ENCODE assay signal across 21 cellular contexts in genomic region chr22:22200569-22201184, GRCh38. TPM values are rescaled to one million over a fixed set of nuclear protein-coding genes. Genes with fewer than 3 reads are reported as not detected.
DNase-seq lines count a peak whose midpoint lies in the region; ATAC-seq, FAIRE-seq and TF ChIP-seq lines count a peak whose summit lies in the region.
"Had no signal": no experiment of that assay in that cellular context is flagged by ENCODE, and none has a peak within 500 bp of the region (broad histone marks: within the 10 kb centered on the region; RNA-seq: fewer than 3 reads in every experiment).

No MANE protein-coding gene starts in this region.

- no peak overlapping the region for H3K4me2 ChIP-seq in Loucy (ENCODE audit: low read depth, low read length, poor library complexity, severe bottlenecking)
- H3K4me2 ChIP-seq in H9 (ENCODE audit: insufficient read depth, insufficient read length, low read length) = no peak overlapping the region

- DNase-seq in activated naive CD4-positive, alpha-beta T cell (lab: John Stamatoyannopoulos, UW) = no peak
- DNase-seq in memory B cell (ENCODE audit: low spot score in 2 of 2) (no peak), NCI-H2227 (lab: John Stamatoyannopoulos, UW; ENCODE audit: unreplicated experiment) (no peak), H9 (no peak), urothelium cell line (ENCODE audit: low spot score) (no peak)
- no peak for DNase-seq in activated T-cell treated with anti-CD3 and anti-CD28 coated beads, Interleukin-2, amount 50 U/mL, for 24 hours
- DNase-seq: DMS79 treated with DMSO at 0.1 percent for 48 hours; GDM1; GOT3; NCI-H1105; NCI-H187; NCI-H446 treated with DMSO at 0.1 percent for 48 hours; NK-92 treated with Interleukin-12 subunit alpha and Interleukin-12 subunit beta, amount 100 ng/mL, for 24 hours; SW 1271 had no signal

- no peak overlapping the region for H3K4me3 Mint-ChIP-seq in activated naive CD4-positive, alpha-beta T cell treated with anti-CD3 and anti-CD28 coated beads, Interleukin-2, amount 50 U/mL, for 24 hours
- H3K4me3 Mint-ChIP-seq in memory B cell (peak overlapping the region; percentile 17), H9 (no peak overlapping the region)
- H3K4me3 Mint-ChIP-seq in activated T-cell treated with anti-CD3 and anti-CD28 coated beads, Interleukin-2, amount 50 U/mL, for 24 hours = no peak overlapping the region
- H3K4me3 Mint-ChIP-seq: CD8-positive, alpha-beta memory T cell had no signal

- H3K9me3 Mint-ChIP-seq in activated naive CD4-positive, alpha-beta T cell treated with anti-CD3 and anti-CD28 coated beads, Interleukin-2, amount 50 U/mL, for 24 hours = no peaks in the 10 kb centered on the region
- H3K9me3 Mint-ChIP-seq in memory B cell = no peaks in the 10 kb centered on the region
- H3K9me3 Mint-ChIP-seq in activated T-cell treated with anti-CD3 and anti-CD28 coated beads, Interleukin-2, amount 50 U/mL, for 24 hours = no peaks in the 10 kb centered on the region
- no peaks in the 10 kb centered on the region; a peak in 1 of 5 replicates for H3K9me3 Mint-ChIP-seq in H9
- H3K9me3 Mint-ChIP-seq: CD8-positive, alpha-beta memory T cell had no signal

- H3K79me1 ChIP-seq in H9 (ENCODE audit: insufficient read depth, low read depth, low read length, poor library complexity, severe bottlenecking) = no peaks in the 10 kb centered on the region

- H3K9ac ChIP-seq in Loucy (ENCODE audit: low read depth, low read length, poor library complexity, severe bottlenecking) (peak overlapping the region; percentile 52), H9 (ENCODE audit: extremely low read depth, insufficient read length, low read length) (no peak overlapping the region)

- H2BK15ac ChIP-seq in H9 (ENCODE audit: low read depth, low read length) = no peak overlapping the region

- no peak overlapping the region for H4K8ac ChIP-seq in H9 (replicated peaks; ENCODE audit: insufficient read length, low read depth, low read length)

- no peak overlapping the region for H3K56ac ChIP-seq in H9 (ENCODE audit: insufficient read length, low read depth, low read length)

- H3K4me1 ChIP-seq in Loucy (ENCODE audit: insufficient read depth, low read length, poor library complexity, severe bottlenecking) (peaks cover 14% of the 10 kb centered on the region), H9 (ENCODE audit: insufficient read depth, low read length) (no peaks in the 10 kb centered on the region)
- H3K4me1 ChIP-seq: SJSA1 had no signal

- no peak overlapping the region for H3T11ph ChIP-seq in H9 (ENCODE audit: low read length)

- H2BK120ac ChIP-seq in H9 (ENCODE audit: low read depth, low read length, poor library complexity, severe bottlenecking) = no peak overlapping the region

- H4K20me1 ChIP-seq in Loucy (ENCODE audit: insufficient read depth, low read length, poor library complexity, severe bottlenecking) (no peaks in the 10 kb centered on the region), H9 (ENCODE audit: control insufficient read depth, insufficient read depth, insufficient read length) (no peaks in the 10 kb centered on the region)

- no peak overlapping the region for H3K4me3 ChIP-seq in Loucy (ENCODE audit: low read length, poor library complexity, severe bottlenecking)
- H3K4me3 ChIP-seq: SJSA1 had no signal

- H3K27me3 Mint-ChIP-seq in activated naive CD4-positive, alpha-beta T cell treated with anti-CD3 and anti-CD28 coated beads, Interleukin-2, amount 50 U/mL, for 24 hours = peaks cover 1% of the 10 kb centered on the region
- H3K27me3 Mint-ChIP-seq in memory B cell = no peaks in the 10 kb centered on the region
- peaks cover 14% of the 10 kb centered on the region for H3K27me3 Mint-ChIP-seq in activated T-cell treated with anti-CD3 and anti-CD28 coated beads, Interleukin-2, amount 50 U/mL, for 24 hours
- peaks cover 99% of the 10 kb centered on the region for H3K27me3 Mint-ChIP-seq in H9 (ENCODE audit: low read depth)

- H4K91ac ChIP-seq in H9 (ENCODE audit: insufficient read length, low read depth, low read length) = no peak overlapping the region

- no peak overlapping the region for H2BK20ac ChIP-seq in H9 (ENCODE audit: low read depth, low read length, poor library complexity, severe bottlenecking)

- H3K23ac ChIP-seq in H9 (ENCODE audit: insufficient read length, low read depth, low read length) = no peak overlapping the region

- no peak for ATAC-seq in memory B cell (ENCODE audit: low read depth)

- FAIRE-seq in urothelium cell line (lab: Jason Lieb, UNC) = no peak
- FAIRE-seq: HTR-8/SVneo had no signal

- H3K4ac ChIP-seq in H9 (ENCODE audit: low read depth, low read length) = no peak overlapping the region

- no peak overlapping the region for H4K5ac ChIP-seq in H9 (ENCODE audit: insufficient read length, low read depth, low read length)

- H3K18ac ChIP-seq in H9 (ENCODE audit: insufficient read length, low read depth, low read length) = no peak overlapping the region

- H3K14ac ChIP-seq in H9 (ENCODE audit: insufficient read depth, low read length) = no peak overlapping the region; the same call in 1 of the 2 replicates

- H3F3A ChIP-seq in Loucy (ENCODE audit: low read depth) = no peaks in the 10 kb centered on the region

- no CpG with 5 or more reads among the region's 4 CpGs for WGBS in H9 (ENCODE audit: extremely low coverage, insufficient read length, low lambda C conversion rate)

- no peak overlapping the region for H2BK12ac ChIP-seq in H9 (ENCODE audit: insufficient read length, low read depth, low read length)

- no peaks in the 10 kb centered on the region for H3K36me3 ChIP-seq in Loucy (ENCODE audit: insufficient read depth, low read length)
- H3K36me3 ChIP-seq: SJSA1 had no signal

- H2AFZ ChIP-seq in Loucy (ENCODE audit: low read length) = peak overlapping the region; percentile 92
- no peak overlapping the region for H2AFZ ChIP-seq in H9 (ENCODE audit: low read length)

- H3K4me1 Mint-ChIP-seq in activated naive CD4-positive, alpha-beta T cell treated with anti-CD3 and anti-CD28 coated beads, Interleukin-2, amount 50 U/mL, for 24 hours = no peaks in the 10 kb centered on the region
- H3K4me1 Mint-ChIP-seq in memory B cell = peaks cover 36% of the 10 kb centered on the region
- H3K4me1 Mint-ChIP-seq in activated T-cell treated with anti-CD3 and anti-CD28 coated beads, Interleukin-2, amount 50 U/mL, for 24 hours (ENCODE audit: low read depth) = no peaks in the 10 kb centered on the region
- H3K4me1 Mint-ChIP-seq in H9 = peaks cover 3% of the 10 kb centered on the region in 2 experiments; a peak in 3 of 4 replicates
- H3K4me1 Mint-ChIP-seq: CD8-positive, alpha-beta memory T cell had no signal

- no peaks in the 10 kb centered on the region for H3K9me2 ChIP-seq in Loucy (replicated peaks; ENCODE audit: low read depth, low read length)

- H3K9me3 ChIP-seq in Loucy (ENCODE audit: insufficient read depth, low read depth, low read length) (no peaks in the 10 kb centered on the region), H9 (ENCODE audit: control insufficient read depth, low read depth, low read length) (no peaks in the 10 kb centered on the region)
- H3K9me3 ChIP-seq: SJSA1 had no signal

- TF ChIP-seq CTCF in Loucy (conservative IDR thresholded peaks at IDR 0.05; ENCODE audit: low read length) = no peak
- no peak for TF ChIP-seq CTCF in H9 (conservative IDR thresholded peaks at IDR 0.05)

- H3K27me3 ChIP-seq in Loucy (ENCODE audit: insufficient read depth, low read length, poor library complexity, severe bottlenecking) (no peaks in the 10 kb centered on the region), H9 (ENCODE audit: insufficient read depth, low read length) (peaks cover 82% of the 10 kb centered on the region)

- no peak overlapping the region for H2AK5ac ChIP-seq in H9 (ENCODE audit: insufficient read length, low read length)

- H3K27ac ChIP-seq in H9 (ENCODE audit: insufficient read length, low read depth, low read length) = no peak overlapping the region
- H3K27ac ChIP-seq: HL-60, SJSA1 had no signal

- no peaks in the 10 kb centered on the region for H3K36me3 Mint-ChIP-seq in activated naive CD4-positive, alpha-beta T cell treated with anti-CD3 and anti-CD28 coated beads, Interleukin-2, amount 50 U/mL, for 24 hours
- H3K36me3 Mint-ChIP-seq in memory B cell (no peaks in the 10 kb centered on the region), H9 (ENCODE audit: insufficient read depth in 1 of 3, low read depth in 3 of 3) (no peaks in the 10 kb centered on the region)
- no peaks in the 10 kb centered on the region for H3K36me3 Mint-ChIP-seq in activated T-cell treated with anti-CD3 and anti-CD28 coated beads, Interleukin-2, amount 50 U/mL, for 24 hours (ENCODE audit: low read depth)
- H3K36me3 Mint-ChIP-seq: CD8-positive, alpha-beta memory T cell had no signal

- no peak overlapping the region for H2BK5ac ChIP-seq in H9 (ENCODE audit: insufficient read length, low read length)

- H3K79me2 ChIP-seq in Loucy (ENCODE audit: insufficient read depth, low read length) (no peaks in the 10 kb centered on the region), H9 (ENCODE audit: insufficient read depth, low read length) (no peaks in the 10 kb centered on the region)

- H3K23me2 ChIP-seq in H9 (ENCODE audit: insufficient read length, low read depth, low read length, poor library complexity, severe bottlenecking) = no peaks in the 10 kb centered on the region

- H3K27ac Mint-ChIP-seq in activated naive CD4-positive, alpha-beta T cell treated with anti-CD3 and anti-CD28 coated beads, Interleukin-2, amount 50 U/mL, for 24 hours = peak overlapping the region; percentile 41
- H3K27ac Mint-ChIP-seq in memory B cell = no peak overlapping the region
- no peak overlapping the region for H3K27ac Mint-ChIP-seq in activated T-cell treated with anti-CD3 and anti-CD28 coated beads, Interleukin-2, amount 50 U/mL, for 24 hours
- H3K27ac Mint-ChIP-seq in H9 = no peak overlapping the region
- H3K27ac Mint-ChIP-seq: CD8-positive, alpha-beta memory T cell had no signal

RNA-seq across cellular contexts. Expression of gene VPREB1, which starts 43.9 kb away (rescaled TPM):
- total RNA-seq in H9 (2021) = not detected in 2 replicates
- total RNA-seq: CD8-positive, alpha-beta memory T cell; MCF 10A; SJSA1 had no signal
